ENCODE assay signal across 21 cellular contexts in genomic region chr13:35768126-35768525, GRCh38.
A peak's percentile ranks its signal among the peaks of the same experiment; 100 is the strongest.
DNase-seq lines count a peak whose midpoint lies in the region; ATAC-seq and TF ChIP-seq lines count a peak whose summit lies in the region.
"Had no signal": no experiment of that assay in that cellular context is flagged by ENCODE, and none has a peak within 500 bp of the region (broad histone marks: within the 10 kb centered on the region; RNA-seq: fewer than 3 reads in every experiment).

No MANE protein-coding gene starts in this region.

- no peaks in the 10 kb centered on the region for H3K9me3 ChIP-seq in HEK293 (ENCODE audit: control insufficient read depth, insufficient read depth, low read depth, low read length)
- H3K9me3 ChIP-seq: colonic mucosa, sigmoid colon had no signal

- TF ChIP-seq CTCF in HEK293 (tag by site-specific recombination; IDR thresholded peaks at IDR 0.05), result no peak

- H3K4me3 ChIP-seq in HEK293 (ENCODE audit: low read depth, low read length), result no peak overlapping the region
- H3K4me3 ChIP-seq: colonic mucosa, hepatocyte, sigmoid colon had no signal

- H3K36me3 ChIP-seq in HEK293 (ENCODE audit: control insufficient read depth in 2 of 2, insufficient read depth in 1 of 2, low read length in 2 of 2), result no peaks in the 10 kb centered on the region
- H3K36me3 ChIP-seq: colonic mucosa, sigmoid colon had no signal

- H3K4me1 ChIP-seq in HEK293 (ENCODE audit: control insufficient read depth, insufficient read depth, low read length), result no peaks in the 10 kb centered on the region
- H3K4me1 ChIP-seq: colonic mucosa, parathyroid adenoma, sigmoid colon had no signal

- no peak for ATAC-seq in GM19035 (IDR thresholded peaks at IDR 0.05; ENCODE audit: unreplicated experiment)
- ATAC-seq: naive thymus-derived CD4-positive, alpha-beta T cell had no signal

- CTCF ChIA-PET in HEK293 (lab: Yijun Ruan, JAX), result interaction anchor here (0.6 to 0.7 kb wide), 2 partner anchors 9 to 161 kb away, joined by 3 read pairs; no protein-coding TSS in a partner anchor
- CTCF ChIA-PET in HEK293T (lab: Yijun Ruan, JAX), result no interaction called here

- POLR2A ChIA-PET in HEK293 (lab: Yijun Ruan, JAX), result no interaction called here
- POLR2A ChIA-PET in HEK293T (lab: Yijun Ruan, JAX), result no interaction called here

- DNase-seq in NCI-H2081 (lab: John Stamatoyannopoulos, UW) (peak; percentile 68 to 92), NCI-H82 (lab: John Stamatoyannopoulos, UW) (peak; percentile 97), myocyte (ENCODE audit: low read depth) (peak; percentile 55), HEK293T (ENCODE audit: extremely low spot score) (no peak)
- DNase-seq in activated effector memory CD4-positive, alpha-beta T cell treated with Interleukin-2 at 50 U/mL for 16 hours, result no peak
- DNase-seq: activated CD4-positive, alpha-beta T cell treated with anti-CD3 and anti-CD28 coated beads, Interleukin-2, amount 10 ng/mL, durations not matched to agents 24 days and 14 days; activated CD8-positive, alpha-beta memory T cell treated with anti-CD3 and anti-CD28 coated beads, Interleukin-2, amount 50 U/mL, for 4 hours; activated naive CD4-positive, alpha-beta T cell; CD8-positive, alpha-beta memory T cell; colonic mucosa; HCEC 1CT; mammary epithelial cell; naive thymus-derived CD4-positive, alpha-beta T cell; NCI-H146; NK-92 treated with Interleukin-12 subunit alpha and Interleukin-12 subunit beta, amount 100 ng/mL, for 24 hours; sigmoid colon had no signal

- H3K27ac ChIP-seq in HEK293 (ENCODE audit: extremely low read depth, low read depth, low read length), result no peak overlapping the region
- H3K27ac ChIP-seq: colonic mucosa, hepatocyte, KMS-11, parathyroid adenoma, sigmoid colon had no signal

TF ChIP-seq in HEK293, 187 proteins besides CTCF, POLR2A, EP300 and RAD21:
- TF ChIP-seq ZNF391 (tag by site-specific recombination; IDR thresholded peaks at IDR 0.05; ENCODE audit: borderline replicate concordance, low read depth), result no peak
- TF ChIP-seq FEZF1 (tag by site-specific recombination; IDR thresholded peaks at IDR 0.05), result peak; percentile 70
- TF ChIP-seq ZNF184 (tag by site-specific recombination; IDR thresholded peaks at IDR 0.05), result no peak
- TF ChIP-seq ZNF214 (tag by site-specific recombination; IDR thresholded peaks at IDR 0.05; ENCODE audit: borderline replicate concordance), result no peak
- TF ChIP-seq IKZF3 (tag by site-specific recombination; IDR thresholded peaks at IDR 0.05), result no peak
- TF ChIP-seq ZNF10 (tag by site-specific recombination; IDR thresholded peaks at IDR 0.05), result 0 out of 2 replicates have a peak, but pooled peaks have one; percentile 42
- no peak for TF ChIP-seq OSR2 (tag by site-specific recombination; IDR thresholded peaks at IDR 0.05)
- TF ChIP-seq ZNF23 (tag by site-specific recombination; IDR thresholded peaks at IDR 0.05; ENCODE audit: borderline replicate concordance), result no peak
- TF ChIP-seq ZNF341 (tag by site-specific recombination; IDR thresholded peaks at IDR 0.05; ENCODE audit: low read depth), result no peak
- peak; percentile 51 for TF ChIP-seq ZNF335 (tag by site-specific recombination; conservative IDR thresholded peaks at IDR 0.05)

TF ChIP-seq in HEK293T, 16 proteins besides CTCF, POLR2A, EP300 and RAD21:
- TF ChIP-seq NFRKB (IDR thresholded peaks at IDR 0.05) (no peak), ARNT (IDR thresholded peaks at IDR 0.05) (no peak), SP1 (IDR thresholded peaks at IDR 0.05) (no peak)

Comparison
In these comparisons a context has a peak if more than half of its experiments do, and no peak if none do; other contexts are left out.
1. DNase-seq: peak in NCI-H2081 (2 of 2), NCI-H82 (single experiment) and myocyte (single experiment); none in activated effector memory CD4-positive, alpha-beta T cell treated with Interleukin-2 at 50 U/mL for 16 hours (single experiment) and HEK293T (single experiment).